10 cellular contexts compared by ENCODE assay signal in genomic region chr14:92539875-92540274, GRCh38. TPM values are rescaled to one million over a fixed set of nuclear protein-coding genes. Genes with fewer than 3 reads are reported as not detected.
DNase-seq lines count a peak whose midpoint lies in the region; ATAC-seq and TF ChIP-seq lines count a peak whose summit lies in the region.
"Had no signal": no experiment of that assay in that cellular context is flagged by ENCODE, and none has a peak within 500 bp of the region (broad histone marks: within the 10 kb centered on the region; RNA-seq: fewer than 3 reads in every experiment).

No MANE protein-coding gene starts in this region.

- H2AFZ ChIP-seq in Loucy (ENCODE audit: low read length) = no peak overlapping the region
- H2AFZ ChIP-seq: GM23338 had no signal

- no peak overlapping the region for H3K4me3 Mint-ChIP-seq in endothelial cell (ENCODE audit: unreplicated experiment)
- H3K4me3 Mint-ChIP-seq: GM23338 had no signal

- H3K9me3 ChIP-seq in Loucy (ENCODE audit: insufficient read depth, low read depth, low read length) (no peaks in the 10 kb centered on the region), mucosa of descending colon (no peaks in the 10 kb centered on the region), testis (no peaks in the 10 kb centered on the region)

- peak; percentile 1 for ATAC-seq in mucosa of descending colon

- H3K4me3 ChIP-seq in Loucy (ENCODE audit: low read length, poor library complexity, severe bottlenecking) (peak overlapping the region; percentile 61), choroid plexus epithelial cell (ENCODE audit: low read depth, low read length) (no peak overlapping the region), mucosa of descending colon (no peak overlapping the region), testis (no peak overlapping the region)
- H3K4me3 ChIP-seq: GM23338 had no signal

- no peaks in the 10 kb centered on the region for H3K27me3 Mint-ChIP-seq in endothelial cell (ENCODE audit: unreplicated experiment)

- H3K4me1 Mint-ChIP-seq in endothelial cell (ENCODE audit: unreplicated experiment) = peaks cover 11% of the 10 kb centered on the region

- peak overlapping the region; percentile 52 for H3K4me2 ChIP-seq in Loucy (ENCODE audit: low read depth, low read length, poor library complexity, severe bottlenecking)
- H3K4me2 ChIP-seq: GM23338 had no signal

- H3K4me1 ChIP-seq in Loucy (ENCODE audit: insufficient read depth, low read length, poor library complexity, severe bottlenecking) (peaks cover 78% of the 10 kb centered on the region), mucosa of descending colon (ENCODE audit: low read depth) (peaks cover 32% of the 10 kb centered on the region), testis (peaks cover 34% of the 10 kb centered on the region)

- H3K9ac ChIP-seq in Loucy (ENCODE audit: low read depth, low read length, poor library complexity, severe bottlenecking) = peak overlapping the region; percentile 66

- H3K9me3 Mint-ChIP-seq in endothelial cell (ENCODE audit: unreplicated experiment) = no peaks in the 10 kb centered on the region
- H3K9me3 Mint-ChIP-seq: GM23338 had no signal

- TF ChIP-seq POLR2A in testis (IDR thresholded peaks at IDR 0.05) = no peak

- peaks cover 4% of the 10 kb centered on the region for H3K36me3 Mint-ChIP-seq in endothelial cell (ENCODE audit: low read depth, unreplicated experiment)

- DNase-seq in choroid plexus epithelial cell (ENCODE audit: low read depth) (peak; percentile 78), mucosa of descending colon (peak in 2 of 3 donors; percentile 47 to 67), testis (no peak), NCI-H2081 treated with DMSO at 0.1 percent for 48 hours (lab: John Stamatoyannopoulos, UW) (no peak), HuH-7.5 (ENCODE audit: low spot score) (no peak), endothelial cell (ENCODE audit: low spot score) (no peak)
- no peak for DNase-seq in stimulated activated CD4-positive, alpha-beta T cell treated with anti-CD3 and anti-CD28 coated beads, Interleukin-2, amount 100 ng/mL, for 24 hours
- DNase-seq: NK-92 treated with Interleukin-12 subunit alpha and Interleukin-12 subunit beta, amount 100 ng/mL, for 24 hours had no signal

- H3K79me2 ChIP-seq in Loucy (ENCODE audit: insufficient read depth, low read length) = peaks cover 93% of the 10 kb centered on the region

- H3K27ac ChIP-seq in testis = peak overlapping the region; percentile 77 to 82

- WGBS in testis, 2 donors = 68 to 71% methylated on average over 9 to 12 of the region's 12 CpGs

- no peak for TF ChIP-seq CTCF in Loucy (conservative IDR thresholded peaks at IDR 0.05; ENCODE audit: low read length)
- no peak for TF ChIP-seq CTCF in choroid plexus epithelial cell (conservative IDR thresholded peaks at IDR 0.05; ENCODE audit: low read depth, low read length)
- no peak for TF ChIP-seq CTCF in mucosa of descending colon (IDR thresholded peaks at IDR 0.05)
- TF ChIP-seq CTCF in testis (IDR thresholded peaks at IDR 0.05) = no peak
- no peak for TF ChIP-seq CTCF in endothelial cell (IDR thresholded peaks at IDR 0.05; ENCODE audit: unreplicated experiment)

- H3K27ac Mint-ChIP-seq in endothelial cell (ENCODE audit: unreplicated experiment) = no peak overlapping the region
- H3K27ac Mint-ChIP-seq: GM23338 had no signal

- H3K36me3 ChIP-seq in Loucy (ENCODE audit: insufficient read depth, low read length) (no peaks in the 10 kb centered on the region), mucosa of descending colon (ENCODE audit: low read depth) (no peaks in the 10 kb centered on the region), testis (ENCODE audit: low read depth, missing control alignments) (no peaks in the 10 kb centered on the region)

- no peaks in the 10 kb centered on the region for H3K9me2 ChIP-seq in Loucy (replicated peaks; ENCODE audit: low read depth, low read length)

- peaks cover 4% of the 10 kb centered on the region; the same call in 1 of the 2 replicates for H3F3A ChIP-seq in Loucy (ENCODE audit: low read depth)

- H3K27me3 ChIP-seq in Loucy (ENCODE audit: insufficient read depth, low read length, poor library complexity, severe bottlenecking) = no peaks in the 10 kb centered on the region
- H3K27me3 ChIP-seq in testis = no peaks in the 10 kb centered on the region

- intact Hi-C loops in mucosa of descending colon (cut with DNase I, micrococcal nuclease) = no loop called here
- intact Hi-C loops in testis (cut with DNase I; ENCODE audit: low total_unique reads) = no loop called here

- no peaks in the 10 kb centered on the region for H4K20me1 ChIP-seq in Loucy (ENCODE audit: insufficient read depth, low read length, poor library complexity, severe bottlenecking)

RNA-seq across cellular contexts. Expression of gene RIN3, which starts 26.3 kb away (rescaled TPM):
- total RNA-seq in mucosa of descending colon = 10 to 100 TPM; 26.2 to 51.0 (median 32.9) TPM
- 10 to 100 TPM; 49.8 to 56.2 TPM for total RNA-seq in testis
- polyA plus RNA-seq in testis (ENCODE audit: insufficient read depth, low read depth, low replicate concordance) = 25.9 TPM
- total RNA-seq in endothelial cell (ENCODE audit: unreplicated experiment) = 25.8 TPM

Comparison
In these comparisons a context has a peak if more than half of its experiments do, and no peak if none do; other contexts are left out.
1. DNase-seq: peak in choroid plexus epithelial cell (single experiment) and mucosa of descending colon (2 of 3); none in testis (single experiment), NCI-H2081 treated with DMSO at 0.1 percent for 48 hours (single experiment), HuH-7.5 (single experiment), endothelial cell (single experiment) and stimulated activated CD4-positive, alpha-beta T cell treated with anti-CD3 and anti-CD28 coated beads, Interleukin-2, amount 100 ng/mL, for 24 hours (0 of 2).